Comparison of ENCODE assay signal across 27 cellular contexts in genomic region chr1:119504831-119505230, GRCh38. TPM values are rescaled to one million over a fixed set of nuclear protein-coding genes. Genes with fewer than 3 reads are reported as not detected.
"Had no signal": no experiment of that assay in that cellular context is flagged by ENCODE, and none has a peak within 500 bp of the region (broad histone marks: within the 10 kb centered on the region; RNA-seq: fewer than 3 reads in every experiment).

No MANE protein-coding gene starts in this region.

- H3K4me3 ChIP-seq: colonic mucosa, esophagus muscularis mucosa, gastroesophageal sphincter, hepatocyte, mucosa of descending colon, right atrium auricular region, sigmoid colon, skin epidermis, stomach, thoracic aorta, transverse colon had no signal

- H3K4me1 ChIP-seq: colonic mucosa, esophagus muscularis mucosa, gastroesophageal sphincter, right atrium auricular region, sigmoid colon, stomach, transverse colon had no signal

- H3K27me3 ChIP-seq: colonic mucosa, esophagus muscularis mucosa, gastroesophageal sphincter, hepatocyte, right atrium auricular region, sigmoid colon, stomach, transverse colon had no signal

- H3K9me3 ChIP-seq: colonic mucosa, esophagus muscularis mucosa, gastroesophageal sphincter, mucosa of descending colon, neutrophil, right atrium auricular region, sigmoid colon, stomach, thoracic aorta, transverse colon had no signal

- FAIRE-seq: endothelial cell of umbilical vein, islet of Langerhans had no signal

- ATAC-seq: gastroesophageal sphincter; left lobe of liver; mucosa of descending colon; naive thymus-derived CD8-positive, alpha-beta T cell had no signal

- H3K36me3 Mint-ChIP-seq: naive thymus-derived CD8-positive, alpha-beta T cell had no signal

- H3K4me3 Mint-ChIP-seq: endodermal cell; naive thymus-derived CD8-positive, alpha-beta T cell had no signal

- H3K4me2 ChIP-seq: hepatocyte had no signal

- H2AFZ ChIP-seq: hepatocyte had no signal

- H3K79me2 ChIP-seq: hepatocyte had no signal

- H3K27ac ChIP-seq: colonic mucosa, esophagus muscularis mucosa, gastroesophageal sphincter, hepatocyte, neutrophil, right atrium auricular region, sigmoid colon, skin epidermis, stomach, thoracic aorta, transverse colon had no signal

- H3K27ac Mint-ChIP-seq: endodermal cell; naive thymus-derived CD8-positive, alpha-beta T cell had no signal

- DNase-seq: colonic mucosa; dermis blood vessel endothelial cell; effector CD4-positive, alpha-beta T cell; endodermal cell; mucosa of descending colon; naive thymus-derived CD8-positive, alpha-beta T cell; sigmoid colon; stimulated activated CD4-positive, alpha-beta T cell treated with anti-CD3 and anti-CD28 coated beads, Interleukin-12 subunit alpha, Interleukin-12 subunit beta, amount 100 ng/mL, for 4 hours; stimulated activated naive CD4-positive, alpha-beta T cell; stomach; substantia nigra; transverse colon had no signal

- H3K4me1 Mint-ChIP-seq: endodermal cell; naive thymus-derived CD8-positive, alpha-beta T cell had no signal

- H3K36me3 ChIP-seq: colonic mucosa, esophagus muscularis mucosa, gastroesophageal sphincter, neutrophil, right atrium auricular region, sigmoid colon, stomach, thoracic aorta, transverse colon had no signal

RNA-seq across cellular contexts. Expression of gene HSD3B1, which starts 2.2 kb away (rescaled TPM):
- total RNA-seq: cerebellum; dermis blood vessel endothelial cell; endodermal cell; endothelial cell of umbilical vein; esophagus muscularis mucosa; gastroesophageal sphincter; left lobe of liver; naive thymus-derived CD8-positive, alpha-beta T cell; osteocyte; posterior vena cava; right atrium auricular region; sigmoid colon; stomach; thoracic aorta; urinary bladder had no signal
- polyA plus RNA-seq: endothelial cell of umbilical vein; naive thymus-derived CD8-positive, alpha-beta T cell; neural cell; stomach; urinary bladder had no signal
